1 cellular context compared by ENCODE assay signal in genomic region chr3:115348951-115349745, GRCh38.
TF ChIP-seq lines count a peak whose summit lies in the region.

No MANE protein-coding gene starts in this region.

TF ChIP-seq in H1, 55 proteins besides CTCF, POLR2A, EP300 and RAD21 (continued from another document):
- TF ChIP-seq FOSL1 (IDR thresholded peaks at IDR 0.05; ENCODE audit: insufficient read depth, low read depth, low read length) (no peak), SIRT6 (IDR thresholded peaks at IDR 0.05; ENCODE audit: low read length) (no peak), KDM4A (IDR thresholded peaks at IDR 0.05; ENCODE audit: low read depth, low read length, severe bottlenecking) (no peak), RXRA (IDR thresholded peaks at IDR 0.05; ENCODE audit: insufficient read depth, low read depth, low read length) (no peak), NRF1 (IDR thresholded peaks at IDR 0.05; ENCODE audit: low read depth, low read length) (no peak), CHD2 (IDR thresholded peaks at IDR 0.05; ENCODE audit: low read length) (no peak), CBX8 (IDR thresholded peaks at IDR 0.05; ENCODE audit: borderline replicate concordance, low read depth, low read length) (no peak), POLR2AphosphoS5 (IDR thresholded peaks at IDR 0.05; ENCODE audit: low read depth, low read length) (no peak), TAF1 (IDR thresholded peaks at IDR 0.05; ENCODE audit: low read depth, low read length) (no peak)
